In genomic region chr1:210758761-210759160, GRCh38 we compare ENCODE assay signal across 1 cellular context.
TF ChIP-seq lines count a peak whose summit lies in the region.

No MANE protein-coding gene starts in this region.

TF ChIP-seq in IMR-90, 13 proteins besides CTCF, POLR2A, EP300 and RAD21 (continued from another document):
- TF ChIP-seq MXI1 (IDR thresholded peaks at IDR 0.05; ENCODE audit: borderline replicate concordance, low read depth, low read length) (no peak), ELK1 (IDR thresholded peaks at IDR 0.05; ENCODE audit: borderline replicate concordance, low read depth, low read length) (no peak)
